In the genomic region with DNA sequence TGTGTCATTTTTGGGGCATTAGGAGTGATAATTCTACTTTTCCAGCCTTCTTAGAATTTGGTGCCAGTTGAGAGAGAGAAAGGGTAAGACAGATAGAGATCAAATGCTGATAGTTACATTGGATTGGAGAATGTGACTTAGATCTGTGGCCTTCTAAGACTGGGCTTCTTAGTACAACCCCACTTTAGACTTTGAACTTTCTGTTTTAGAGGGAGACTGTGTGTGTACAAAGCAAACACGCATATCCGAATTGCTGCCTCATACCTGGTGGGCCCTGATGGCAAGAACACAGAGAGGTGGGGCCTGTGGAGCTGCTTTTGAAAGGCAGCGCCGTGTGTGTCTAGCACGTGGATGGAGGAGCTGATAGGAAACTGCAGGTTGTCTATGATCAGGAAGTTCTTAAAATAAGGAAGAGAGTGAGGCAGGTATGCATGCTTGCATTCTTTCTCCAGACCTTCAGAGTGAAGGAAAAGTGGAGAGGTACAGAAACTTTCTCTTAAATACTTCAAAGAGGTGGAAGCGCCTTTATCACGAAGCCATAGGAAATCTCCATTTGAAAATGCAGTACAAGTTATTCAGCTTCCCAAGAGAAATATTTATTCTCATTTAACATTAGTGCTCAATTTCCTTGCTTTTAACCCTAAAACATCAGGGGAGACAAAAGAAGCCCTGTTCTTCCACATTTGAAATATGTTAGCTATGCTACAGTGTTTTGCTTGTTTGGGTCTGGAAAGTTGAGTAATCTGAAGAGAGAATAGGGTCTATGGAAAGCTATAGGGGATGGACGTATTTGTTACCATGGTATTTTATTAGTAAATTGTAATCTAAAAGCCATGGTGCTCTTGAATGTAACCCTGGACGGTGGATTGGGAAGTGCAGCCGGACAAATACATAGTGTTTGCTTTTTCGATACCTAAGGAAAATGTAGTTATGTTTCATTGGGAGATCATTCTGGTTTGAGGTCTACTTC, we compare ENCODE assay signal across 19 cellular contexts. TPM values are rescaled to one million over a fixed set of nuclear protein-coding genes. Genes with fewer than 3 reads are reported as not detected.
A peak's percentile ranks its signal among the peaks of the same experiment; 100 is the strongest.
DNase-seq lines count a peak whose midpoint lies in the region; ATAC-seq and TF ChIP-seq lines count a peak whose summit lies in the region.
"Had no signal": no experiment of that assay in that cellular context is flagged by ENCODE, and none has a peak within 500 bp of the region (broad histone marks: within the 10 kb centered on the region; RNA-seq: fewer than 3 reads in every experiment).

No MANE protein-coding gene starts in this region.

- peak overlapping the region; percentile 78 for H2AK5ac ChIP-seq in H9 (ENCODE audit: insufficient read length, low read length)

- no peak overlapping the region for H2BK5ac ChIP-seq in H9 (ENCODE audit: insufficient read length, low read length)

- H3K23ac ChIP-seq in H9 (ENCODE audit: insufficient read length, low read depth, low read length): no peak overlapping the region

- H4K5ac ChIP-seq in H9 (ENCODE audit: insufficient read length, low read depth, low read length): no peak overlapping the region

- H3K4me1 ChIP-seq in H9 (ENCODE audit: insufficient read depth, low read length): no peaks in the 10 kb centered on the region; the same call in 1 of the 2 replicates
- H3K4me1 ChIP-seq in Peyer's patch: peaks cover 0 to 5% (median 0%) of the 10 kb centered on the region in 4 donors
- peaks cover 0 to 30% (median 13%) of the 10 kb centered on the region in 5 donors for H3K4me1 ChIP-seq in subcutaneous abdominal adipose tissue (ENCODE audit: control insufficient read depth in 5 of 5, insufficient read depth in 5 of 5, low read length in 5 of 5)

- no peaks in the 10 kb centered on the region for H3K27me3 Mint-ChIP-seq in H9 (ENCODE audit: low read depth)
- H3K27me3 Mint-ChIP-seq: central memory CD8-positive, alpha-beta T cell; T-helper 17 cell had no signal

- H2BK20ac ChIP-seq in H9 (ENCODE audit: low read depth, low read length, poor library complexity, severe bottlenecking): no peak overlapping the region

- no peaks in the 10 kb centered on the region for H3K79me1 ChIP-seq in H9 (ENCODE audit: insufficient read depth, low read depth, low read length, poor library complexity, severe bottlenecking)

- H2BK120ac ChIP-seq in H9 (ENCODE audit: low read depth, low read length, poor library complexity, severe bottlenecking): no peak overlapping the region

- no peak overlapping the region for H2BK12ac ChIP-seq in H9 (ENCODE audit: insufficient read length, low read depth, low read length)

- H3K27me3 ChIP-seq in H9 (ENCODE audit: insufficient read depth, low read length): no peaks in the 10 kb centered on the region
- no peaks in the 10 kb centered on the region for H3K27me3 ChIP-seq in Peyer's patch
- no peaks in the 10 kb centered on the region for H3K27me3 ChIP-seq in subcutaneous abdominal adipose tissue (ENCODE audit: control insufficient read depth in 5 of 5, insufficient read depth in 4 of 5, low read length in 5 of 5)
- no peaks in the 10 kb centered on the region for H3K27me3 ChIP-seq in H7 (ENCODE audit: control insufficient read depth, insufficient read depth, low read length)
- H3K27me3 ChIP-seq: BE2C, gastrocnemius medialis, neutrophil had no signal

- H3K9ac ChIP-seq in H9 (ENCODE audit: extremely low read depth, insufficient read length, low read length) (no peak overlapping the region), subcutaneous abdominal adipose tissue (ENCODE audit: low read length in 5 of 5) (no peak overlapping the region)

- H3K56ac ChIP-seq in H9 (ENCODE audit: insufficient read length, low read depth, low read length): no peak overlapping the region

- H3K36me3 ChIP-seq in Peyer's patch (peaks cover 0 to 10% (median 0%) of the 10 kb centered on the region in 3 donors), subcutaneous abdominal adipose tissue (ENCODE audit: control insufficient read depth in 5 of 5, insufficient read depth in 5 of 5, low read length in 5 of 5) (peaks cover 7 to 12% (median 9%) of the 10 kb centered on the region in 5 donors), H7 (replicated peaks; ENCODE audit: control insufficient read depth, insufficient read depth, low read length) (no peaks in the 10 kb centered on the region)
- H3K36me3 ChIP-seq: BE2C had no signal

- peak overlapping the region in 2 of 3 experiments; percentile 3 to 16; a peak in 2 of 7 replicates for H3K27ac Mint-ChIP-seq in H9
- H3K27ac Mint-ChIP-seq: T-helper 17 cell had no signal

- H3K4me3 Mint-ChIP-seq in H9: no peak overlapping the region
- H3K4me3 Mint-ChIP-seq: central memory CD8-positive, alpha-beta T cell; T-helper 17 cell had no signal

- H4K91ac ChIP-seq in H9 (ENCODE audit: insufficient read length, low read depth, low read length): no peak overlapping the region

- H3K9me3 Mint-ChIP-seq in H9: no peaks in the 10 kb centered on the region
- H3K9me3 Mint-ChIP-seq: central memory CD8-positive, alpha-beta T cell had no signal

- H3K18ac ChIP-seq in H9 (ENCODE audit: insufficient read length, low read depth, low read length): no peak overlapping the region

- no peaks in the 10 kb centered on the region for H3K9me3 ChIP-seq in H9 (ENCODE audit: control insufficient read depth, low read depth, low read length)
- no peaks in the 10 kb centered on the region for H3K9me3 ChIP-seq in Peyer's patch
- H3K9me3 ChIP-seq in subcutaneous abdominal adipose tissue (ENCODE audit: control insufficient read depth in 5 of 5, low read length in 5 of 5): no peaks in the 10 kb centered on the region
- H3K9me3 ChIP-seq: BE2C, gastrocnemius medialis, neutrophil had no signal

- H2AFZ ChIP-seq in H9 (ENCODE audit: low read length): no peak overlapping the region

- peaks cover 5% of the 10 kb centered on the region; the same call in 1 of the 2 replicates for H3K79me2 ChIP-seq in H9 (ENCODE audit: insufficient read depth, low read length)

- H4K20me1 ChIP-seq in H9 (ENCODE audit: control insufficient read depth, insufficient read depth, insufficient read length): no peaks in the 10 kb centered on the region

- TF ChIP-seq CTCF in H9 (conservative IDR thresholded peaks at IDR 0.05) (no peak), Peyer's patch (IDR thresholded peaks at IDR 0.05) (no peak)

- no peak overlapping the region for H4K8ac ChIP-seq in H9 (replicated peaks; ENCODE audit: insufficient read length, low read depth, low read length)

- no peak overlapping the region for H3T11ph ChIP-seq in H9 (ENCODE audit: low read length)

- H3K4ac ChIP-seq in H9 (ENCODE audit: low read depth, low read length): no peak overlapping the region

- H2BK15ac ChIP-seq in H9 (ENCODE audit: low read depth, low read length): no peak overlapping the region

- H3K23me2 ChIP-seq in H9 (ENCODE audit: insufficient read length, low read depth, low read length, poor library complexity, severe bottlenecking): no peaks in the 10 kb centered on the region

- H3K36me3 Mint-ChIP-seq in H9 (ENCODE audit: insufficient read depth in 1 of 3, low read depth in 3 of 3): peaks cover 0 to 10% (median 1%) of the 10 kb centered on the region in 3 experiments; a peak in 4 of 7 replicates

- TF ChIP-seq POLR2A in Peyer's patch (IDR thresholded peaks at IDR 0.05): no peak

- H3K14ac ChIP-seq in H9 (ENCODE audit: insufficient read depth, low read length): no peak overlapping the region

- H3K4me2 ChIP-seq in H9 (ENCODE audit: insufficient read depth, insufficient read length, low read length): no peak overlapping the region

- ATAC-seq in left lobe of liver: peak; percentile 78
- ATAC-seq: GM12878, HCT116, left cardiac atrium, T-helper 17 cell had no signal

- H3K4me3 ChIP-seq in Peyer's patch (no peak overlapping the region), subcutaneous abdominal adipose tissue (ENCODE audit: low read depth in 1 of 5, low read length in 5 of 5) (no peak overlapping the region), H7 (ENCODE audit: insufficient read depth, low read depth, low read length) (no peak overlapping the region)
- H3K4me3 ChIP-seq: gastrocnemius medialis, GM12878 had no signal

- H3K27ac ChIP-seq in H9 (ENCODE audit: insufficient read length, low read depth, low read length): no peak overlapping the region
- no peak overlapping the region for H3K27ac ChIP-seq in Peyer's patch
- H3K27ac ChIP-seq in subcutaneous abdominal adipose tissue (ENCODE audit: low read depth, low read length): peak overlapping the region; percentile 3
- H3K27ac ChIP-seq: gastrocnemius medialis, neutrophil had no signal

- no CpG with 5 or more reads among the region's 11 CpGs for WGBS in H9 (ENCODE audit: extremely low coverage, insufficient read length, low lambda C conversion rate)

- peaks cover 18 to 28% of the 10 kb centered on the region in 2 experiments for H3K4me1 Mint-ChIP-seq in H9

- DNase-seq in H9: no peak
- peak in 2 of 3 donors; percentile 56 to 57 for DNase-seq in Peyer's patch
- no peak for DNase-seq in left lobe of liver (ENCODE audit: low spot score)
- no peak for DNase-seq in kidney glomerular epithelial cell (lab: John Stamatoyannopoulos, UW)
- DNase-seq in H7: no peak
- DNase-seq in NCI-H748 (lab: John Stamatoyannopoulos, UW; ENCODE audit: unreplicated experiment): no peak
- DNase-seq: anterior cingulate cortex, BE2C, gastrocnemius medialis, left cardiac atrium, NCI-H2029, NCI-H446 treated with DMSO at 0.1 percent for 48 hours, retina, T-helper 17 cell had no signal

RNA-seq across cellular contexts. Expression of gene PDHX, which starts 13.7 kb away (rescaled TPM):
- total RNA-seq in H9 (2021) (40.1 and 40.7 TPM in 2 replicates), Peyer's patch (10 to 100 TPM; 15.4 to 87.5 (median 22.4) TPM), left lobe of liver (26.5 TPM)
- total RNA-seq in H7 (2014; rRNA removed; shearing (Covaris generic)): 46.3 and 50.0 TPM in 2 replicates

RNA-seq across cellular contexts. Expression of gene APIP, which starts 13.9 kb away (rescaled TPM):
- total RNA-seq in H9 (2021): 31.3 and 35.4 TPM in 2 replicates
- total RNA-seq in Peyer's patch: 10 to 100 TPM; 11.7 to 25.6 (median 13.8) TPM
- total RNA-seq in left lobe of liver: 8.0 TPM
- total RNA-seq in H7 (2014; rRNA removed; shearing (Covaris generic)): 26.4 and 41.6 TPM in 2 replicates

Comparison
In these comparisons a context has a peak if more than half of its experiments do, and no peak if none do; other contexts are left out.
1. DNase-seq: peak in Peyer's patch (2 of 3); none in H9 (single experiment), left lobe of liver (single experiment), kidney glomerular epithelial cell (single experiment), H7 (single experiment) and NCI-H748 (single experiment).